ENCODE assay signal across 3 cellular contexts in the genomic region with DNA sequence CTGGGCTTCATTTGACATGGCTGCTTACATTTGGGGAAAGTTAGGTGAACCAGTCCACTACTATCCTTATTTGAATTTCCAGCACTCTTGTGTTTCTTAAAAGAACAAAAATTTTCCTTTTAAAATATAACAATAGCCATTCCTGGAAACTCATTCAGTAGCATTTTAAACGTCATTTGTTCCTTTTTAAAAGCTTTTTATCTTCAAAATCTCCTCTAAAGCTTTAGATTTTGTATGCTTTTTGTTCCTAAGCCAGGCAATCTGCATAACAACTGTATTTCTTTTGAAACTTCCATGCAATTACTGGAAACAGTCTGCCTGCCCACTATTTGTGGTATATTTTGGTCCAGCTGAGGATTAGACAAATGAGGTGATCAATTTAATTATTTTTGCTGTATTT.
"Had no signal": no experiment of that assay in that cellular context is flagged by ENCODE, and none has a peak within 500 bp of the region (broad histone marks: within the 10 kb centered on the region; RNA-seq: fewer than 3 reads in every experiment).

No MANE protein-coding gene starts in this region.

- H3K4me3 ChIP-seq: GM12878 had no signal

- DNase-seq: GDM1, GF-D8 had no signal
